ENCODE assay signal across 19 cellular contexts in genomic region chr19:55199620-55200204, GRCh38. TPM values are rescaled to one million over a fixed set of nuclear protein-coding genes. Genes with fewer than 3 reads are reported as not detected.
"Had no signal": no experiment of that assay in that cellular context is flagged by ENCODE, and none has a peak within 500 bp of the region (broad histone marks: within the 10 kb centered on the region; RNA-seq: fewer than 3 reads in every experiment).

No MANE protein-coding gene starts in this region.

- H3K4me3 ChIP-seq: MG63, SJCRH30 had no signal

- ATAC-seq: SK-N-SH treated with all-trans-retinoic acid at 6 μM for 48 hours had no signal

- H3K27me3 ChIP-seq: MG63, SJCRH30 had no signal

- FAIRE-seq: RCC 7860 had no signal

- DNase-seq: Karpas-422, KBM-7, MG63, NCI-H1092 treated with DMSO at 0.1 percent for 48 hours, NCI-H1436, NCI-H2029, NCI-H2081 treated with DMSO at 0.1 percent for 48 hours, NCI-H2227 treated with DMSO at 0.1 percent for 48 hours, NCI-H524, NCI-H526 treated with DMSO at 0.1 percent for 48 hours, NCI-H774, RPMI8226, SHP77, SJCRH30, T-helper 1 cell had no signal

- H3K9me3 ChIP-seq: MG63, SJCRH30 had no signal

- H3K36me3 ChIP-seq: SJCRH30 had no signal

- H3K4me1 ChIP-seq: SJCRH30 had no signal

- H3K27ac ChIP-seq: SJCRH30 had no signal

RNA-seq across cellular contexts. Expression of gene PTPRH, which starts 9.6 kb away (rescaled TPM):
- polyA plus RNA-seq: IgD-negative memory B cell had no signal

RNA-seq across cellular contexts. Expression of gene SYT5, which starts 19.6 kb away (rescaled TPM):
- total RNA-seq: HT1080 had no signal

RNA-seq across cellular contexts. Expression of gene DNAAF3, which starts 33.3 kb away (rescaled TPM):
- polyA plus RNA-seq: IgD-negative memory B cell had no signal

RNA-seq across cellular contexts. Expression of gene TNNI3, which starts 42.2 kb away (rescaled TPM):
- total RNA-seq: HT1080 had no signal
- polyA plus RNA-seq: IgD-negative memory B cell had no signal
